Comparison of ENCODE assay signal across 15 cellular contexts in genomic region chr9:113648048-113648447, GRCh38.
"Had no signal": no experiment of that assay in that cellular context is flagged by ENCODE, and none has a peak within 500 bp of the region (broad histone marks: within the 10 kb centered on the region; RNA-seq: fewer than 3 reads in every experiment).

No MANE protein-coding gene starts in this region.

- H3K4me3 Mint-ChIP-seq: activated B cell treated with CpG ODN at 0.5 μM for 24 hours; activated CD4-positive, alpha-beta T cell treated with anti-CD3 and anti-CD28 coated beads, Interleukin-2, amount 10 ng/mL, durations not matched to agents 7 days and 5 days; naive thymus-derived CD4-positive, alpha-beta T cell; T-helper 2 cell treated with Interferon-gamma antibody and Interleukin-4, amounts not matched to agents 5 μg/mL and 100 μg/mL, for 36 hours had no signal

- H3K36me3 Mint-ChIP-seq: naive thymus-derived CD4-positive, alpha-beta T cell had no signal

- H3K27ac ChIP-seq: psoas muscle, SJSA1, tibial artery had no signal

- H3K27ac Mint-ChIP-seq: activated B cell treated with CpG ODN at 0.5 μM for 24 hours; activated CD4-positive, alpha-beta T cell treated with anti-CD3 and anti-CD28 coated beads, Interleukin-2, amount 10 ng/mL, durations not matched to agents 7 days and 5 days; activated T-helper 2 cell treated with anti-CD3 and anti-CD28 coated beads, Interferon-gamma antibody, Interleukin-2, Interleukin-4, amounts not matched to agents 10 μg/mL and 5 μg/mL and 100 μg/mL, durations not matched to agents 14 hours and 24 hours and 36 hours; naive thymus-derived CD4-positive, alpha-beta T cell; T-helper 2 cell treated with Interferon-gamma antibody and Interleukin-4, amounts not matched to agents 5 μg/mL and 100 μg/mL, for 36 hours had no signal

- ATAC-seq: naive thymus-derived CD4-positive, alpha-beta T cell; psoas muscle had no signal

- DNase-seq: activated B cell treated with CpG ODN at 0.5 μM for 24 hours; activated CD4-positive, alpha-beta T cell treated with anti-CD3 and anti-CD28 coated beads, Interleukin-2, amount 10 ng/mL, durations not matched to agents 7 days and 5 days; activated CD8-positive, alpha-beta memory T cell treated with anti-CD3 and anti-CD28 coated beads for 24 hours; activated naive CD4-positive, alpha-beta T cell treated with anti-CD3 and anti-CD28 coated beads, Interleukin-2, amount 50 U/mL, for 16 hours; activated T-cell treated with anti-CD3 and anti-CD28 coated beads for 4 hours; naive thymus-derived CD4-positive, alpha-beta T cell; occipital lobe; psoas muscle; stimulated activated CD4-positive, alpha-beta T cell treated with anti-CD3 and anti-CD28 coated beads, Interleukin-2, amount 100 ng/mL, for 48 hours; stimulated activated naive CD4-positive, alpha-beta T cell had no signal

- H3K4me3 ChIP-seq: dorsolateral prefrontal cortex, psoas muscle, SJSA1, tibial artery had no signal

- H3K9me3 ChIP-seq: psoas muscle, SJSA1, tibial artery had no signal

- H3K9me3 Mint-ChIP-seq: activated B cell treated with CpG ODN at 0.5 μM for 24 hours; activated CD4-positive, alpha-beta T cell treated with anti-CD3 and anti-CD28 coated beads, Interleukin-2, amount 10 ng/mL, durations not matched to agents 7 days and 5 days; activated T-helper 2 cell treated with anti-CD3 and anti-CD28 coated beads, Interferon-gamma antibody, Interleukin-2, Interleukin-4, amounts not matched to agents 10 μg/mL and 5 μg/mL and 100 μg/mL, durations not matched to agents 14 hours and 24 hours and 36 hours; T-helper 2 cell treated with Interferon-gamma antibody and Interleukin-4, amounts not matched to agents 5 μg/mL and 100 μg/mL, for 36 hours had no signal

- H3K4me1 Mint-ChIP-seq: activated B cell treated with CpG ODN at 0.5 μM for 24 hours; activated CD4-positive, alpha-beta T cell treated with anti-CD3 and anti-CD28 coated beads, Interleukin-2, amount 10 ng/mL, durations not matched to agents 7 days and 5 days had no signal

- H3K27me3 ChIP-seq: SJSA1, tibial artery had no signal

- H3K36me3 ChIP-seq: SJSA1, tibial artery had no signal
